10 cellular contexts compared by ENCODE assay signal in genomic region chr15:73989001-73989798, GRCh38. TPM values are rescaled to one million over a fixed set of nuclear protein-coding genes. Genes with fewer than 3 reads are reported as not detected.
DNase-seq lines count a peak whose midpoint lies in the region; ATAC-seq and TF ChIP-seq lines count a peak whose summit lies in the region.
"Had no signal": no experiment of that assay in that cellular context is flagged by ENCODE, and none has a peak within 500 bp of the region (broad histone marks: within the 10 kb centered on the region; RNA-seq: fewer than 3 reads in every experiment).

No MANE protein-coding gene starts in this region.

- H3K9me3 ChIP-seq in lower lobe of right lung: no peaks in the 10 kb centered on the region
- no peaks in the 10 kb centered on the region for H3K9me3 ChIP-seq in upper lobe of right lung

- H3K36me3 ChIP-seq in lower lobe of right lung (no peaks in the 10 kb centered on the region), upper lobe of right lung (no peaks in the 10 kb centered on the region)

- CTCF ChIA-PET in activated naive CD4-positive, alpha-beta T cell treated with anti-CD3 and anti-CD28 coated beads for 36 hours (lab: Charles Lee): interaction anchor here (0.7 kb wide), 1 partner anchor 16 kb away, joined by 3 read pairs; no protein-coding TSS in a partner anchor
- CTCF ChIA-PET in MCF 10A (lab: Yijun Ruan, JAX): interaction anchor here (0.5 to 2.3 kb wide), 4 partner anchors 13 to 559 kb away, joined by 3 to 8 read pairs (median 4); no protein-coding TSS in a partner anchor

- H3K36me3 Mint-ChIP-seq in activated naive CD4-positive, alpha-beta T cell treated with anti-CD3 and anti-CD28 coated beads for 36 hours (ENCODE audit: low read depth): peaks cover 3% of the 10 kb centered on the region
- H3K36me3 Mint-ChIP-seq in MCF 10A (ENCODE audit: insufficient read depth, unreplicated experiment): peaks cover 9% of the 10 kb centered on the region
- no peaks in the 10 kb centered on the region for H3K36me3 Mint-ChIP-seq in activated naive CD8-positive, alpha-beta T cell treated with anti-CD3 and anti-CD28 coated beads, Interleukin-2, amount 50 U/mL, for 24 hours (ENCODE audit: low read depth)

- intact Hi-C loops in activated naive CD4-positive, alpha-beta T cell treated with anti-CD3 and anti-CD28 coated beads for 36 hours (cut with micrococcal nuclease): no loop called here
- intact Hi-C loops in MCF 10A (cut with micrococcal nuclease): no loop called here
- intact Hi-C loops in lower lobe of right lung (cut with DNase I): no loop called here
- intact Hi-C loops in upper lobe of right lung (cut with DNase I): no loop called here

- H3K4me1 ChIP-seq in lower lobe of right lung: peaks cover 91% of the 10 kb centered on the region
- peaks cover 68% of the 10 kb centered on the region for H3K4me1 ChIP-seq in upper lobe of right lung

- H3K4me3 Mint-ChIP-seq in activated naive CD4-positive, alpha-beta T cell treated with anti-CD3 and anti-CD28 coated beads for 36 hours: no peak overlapping the region
- peak overlapping the region; percentile 35 for H3K4me3 Mint-ChIP-seq in MCF 10A (ENCODE audit: unreplicated experiment)
- H3K4me3 Mint-ChIP-seq in activated naive CD8-positive, alpha-beta T cell treated with anti-CD3 and anti-CD28 coated beads, Interleukin-2, amount 50 U/mL, for 24 hours: no peak overlapping the region

- DNase-seq in activated naive CD4-positive, alpha-beta T cell treated with anti-CD3 and anti-CD28 coated beads for 36 hours: no peak
- DNase-seq in activated naive CD4-positive, alpha-beta T cell treated with anti-CD3 and anti-CD28 coated beads, Interleukin-2, amount 50 U/mL, for 16 hours: no peak
- DNase-seq in MCF 10A (ENCODE audit: unreplicated experiment): peak; percentile 71
- DNase-seq in lower lobe of right lung: no peak
- peak; percentile 11 for DNase-seq in upper lobe of right lung
- no peak for DNase-seq in cerebellar nuclear complex (lab: John Stamatoyannopoulos, UW)
- DNase-seq in activated naive CD8-positive, alpha-beta T cell treated with anti-CD3 and anti-CD28 coated beads, Interleukin-2, amount 50 U/mL, for 24 hours: no peak
- DNase-seq: activated effector memory CD4-positive, alpha-beta T cell treated with Interleukin-2 at 50 U/mL for 16 hours; NCI-H146 had no signal

- H3K27me3 ChIP-seq in lower lobe of right lung (ENCODE audit: low read depth): no peaks in the 10 kb centered on the region
- no peaks in the 10 kb centered on the region for H3K27me3 ChIP-seq in upper lobe of right lung

- H3K9me3 Mint-ChIP-seq in activated naive CD4-positive, alpha-beta T cell treated with anti-CD3 and anti-CD28 coated beads for 36 hours: no peaks in the 10 kb centered on the region
- H3K9me3 Mint-ChIP-seq in MCF 10A (ENCODE audit: unreplicated experiment): no peaks in the 10 kb centered on the region
- H3K9me3 Mint-ChIP-seq in activated naive CD8-positive, alpha-beta T cell treated with anti-CD3 and anti-CD28 coated beads, Interleukin-2, amount 50 U/mL, for 24 hours: no peaks in the 10 kb centered on the region

- no TSS peak for BruUV-seq in MCF 10A (replicated peaks; lab: Mats Ljungman, UMichigan)

- H3K4me3 ChIP-seq in lower lobe of right lung (no peak overlapping the region), upper lobe of right lung (no peak overlapping the region)

- peak overlapping the region; percentile 59 for H3K27ac Mint-ChIP-seq in activated naive CD4-positive, alpha-beta T cell treated with anti-CD3 and anti-CD28 coated beads for 36 hours
- H3K27ac Mint-ChIP-seq in MCF 10A (ENCODE audit: low read depth, unreplicated experiment): peak overlapping the region; percentile 80
- no peak overlapping the region for H3K27ac Mint-ChIP-seq in activated naive CD8-positive, alpha-beta T cell treated with anti-CD3 and anti-CD28 coated beads, Interleukin-2, amount 50 U/mL, for 24 hours

- ATAC-seq in lower lobe of right lung (no peak), upper lobe of right lung (no peak), HG03039 (IDR thresholded peaks at IDR 0.05; ENCODE audit: unreplicated experiment) (no peak)
- ATAC-seq in activated naive CD8-positive, alpha-beta T cell treated with anti-CD3 and anti-CD28 coated beads, Interleukin-2, amount 50 U/mL, for 24 hours: no peak

- H3K27me3 Mint-ChIP-seq in activated naive CD4-positive, alpha-beta T cell treated with anti-CD3 and anti-CD28 coated beads for 36 hours (ENCODE audit: low read depth): no peaks in the 10 kb centered on the region
- H3K27me3 Mint-ChIP-seq in MCF 10A (ENCODE audit: insufficient read depth, unreplicated experiment): no peaks in the 10 kb centered on the region
- H3K27me3 Mint-ChIP-seq in activated naive CD8-positive, alpha-beta T cell treated with anti-CD3 and anti-CD28 coated beads, Interleukin-2, amount 50 U/mL, for 24 hours: no peaks in the 10 kb centered on the region

- POLR2A ChIA-PET in MCF 10A (lab: Yijun Ruan, JAX): interaction anchor here (0.5 to 2.3 kb wide), 2 partner anchors 9 to 1757 kb away, joined by 3 to 7 read pairs; no protein-coding TSS in a partner anchor

- peaks cover 50% of the 10 kb centered on the region for H3K4me1 Mint-ChIP-seq in activated naive CD4-positive, alpha-beta T cell treated with anti-CD3 and anti-CD28 coated beads for 36 hours (ENCODE audit: low read depth)
- peaks cover 66% of the 10 kb centered on the region for H3K4me1 Mint-ChIP-seq in MCF 10A (ENCODE audit: insufficient read depth, unreplicated experiment)
- peaks cover 44% of the 10 kb centered on the region for H3K4me1 Mint-ChIP-seq in activated naive CD8-positive, alpha-beta T cell treated with anti-CD3 and anti-CD28 coated beads, Interleukin-2, amount 50 U/mL, for 24 hours

- TF ChIP-seq CTCF in MCF 10A (IDR thresholded peaks at IDR 0.05; ENCODE audit: unreplicated experiment): no peak
- no peak for TF ChIP-seq CTCF in lower lobe of right lung (IDR thresholded peaks at IDR 0.05)
- TF ChIP-seq CTCF in upper lobe of right lung (IDR thresholded peaks at IDR 0.05): no peak

- H3K27ac ChIP-seq in lower lobe of right lung (peak overlapping the region; percentile 87), upper lobe of right lung (peak overlapping the region; percentile 80)

RNA-seq across cellular contexts. Expression of gene STOML1, which starts 2.9 kb away (rescaled TPM):
- 1 to 10 TPM; 8.7 to 9.5 TPM for total RNA-seq in activated naive CD4-positive, alpha-beta T cell treated with anti-CD3 and anti-CD28 coated beads for 36 hours
- 12.0 and 17.6 TPM in 2 replicates for total RNA-seq in MCF 10A (2022)
- total RNA-seq in lower lobe of right lung: 16.3 TPM
- total RNA-seq in upper lobe of right lung: 23.4 TPM

RNA-seq across cellular contexts. Expression of gene PML, which starts 5.3 kb away (rescaled TPM):
- 10 to 100 TPM; 69.6 to 70.2 TPM for total RNA-seq in activated naive CD4-positive, alpha-beta T cell treated with anti-CD3 and anti-CD28 coated beads for 36 hours
- 33.4 and 33.9 TPM in 2 replicates for total RNA-seq in MCF 10A (2022)
- total RNA-seq in lower lobe of right lung: 79.4 TPM
- 82.9 TPM for total RNA-seq in upper lobe of right lung

Comparison
In these comparisons a context has a peak if more than half of its experiments do, and no peak if none do; other contexts are left out.
1. DNase-seq: peak in MCF 10A (single experiment) and upper lobe of right lung (single experiment); none in activated naive CD4-positive, alpha-beta T cell treated with anti-CD3 and anti-CD28 coated beads for 36 hours (single experiment), activated naive CD4-positive, alpha-beta T cell treated with anti-CD3 and anti-CD28 coated beads, Interleukin-2, amount 50 U/mL, for 16 hours (single experiment), lower lobe of right lung (single experiment), cerebellar nuclear complex (0 of 2) and activated naive CD8-positive, alpha-beta T cell treated with anti-CD3 and anti-CD28 coated beads, Interleukin-2, amount 50 U/mL, for 24 hours (single experiment).